ENCODE assay signal across 19 cellular contexts in genomic region chr4:25171451-25171850, GRCh38.
"Had no signal": no experiment of that assay in that cellular context is flagged by ENCODE, and none has a peak within 500 bp of the region (broad histone marks: within the 10 kb centered on the region; RNA-seq: fewer than 3 reads in every experiment).

No MANE protein-coding gene starts in this region.

- ATAC-seq: activated T-cell treated with anti-CD3 and anti-CD28 coated beads, Interleukin-2, amount 50 U/mL, for 4 hours; stimulated activated naive CD8-positive, alpha-beta T cell treated with anti-CD3 and anti-CD28 coated beads, Interleukin-15, Interleukin-2, amounts not matched to agents 100 U/mL and 50 U/mL, for 24 hours; WTC11 had no signal

- H3K36me3 ChIP-seq: cardiac muscle cell, sigmoid colon, tibial nerve, uterus had no signal

- H3K4me3 ChIP-seq: cardiac muscle cell, sigmoid colon, tibial nerve, uterus had no signal

- H3K27ac ChIP-seq: cardiac muscle cell, epithelial cell of prostate had no signal

- DNase-seq: activated CD8-positive, alpha-beta memory T cell treated with anti-CD3 and anti-CD28 coated beads, Interleukin-2, amount 50 U/mL, for 4 hours; activated effector memory CD4-positive, alpha-beta T cell treated with Interleukin-2 at 50 U/mL for 16 hours; activated naive CD4-positive, alpha-beta T cell treated with anti-CD3 and anti-CD28 coated beads for 36 hours; activated naive CD8-positive, alpha-beta T cell treated with anti-CD3 and anti-CD28 coated beads, Interleukin-2, amount 10 ng/mL, durations not matched to agents 7 days and 5 days; activated T-cell treated with anti-CD3 and anti-CD28 coated beads, Interleukin-2, amount 50 U/mL, for 4 hours; cortex of kidney; hypothalamus; naive B cell; occipital lobe; retina; sigmoid colon; stimulated activated CD4-positive, alpha-beta T cell treated with anti-CD3 and anti-CD28 coated beads, Interleukin-4, amount 100 ng/mL, for 4 hours; stimulated activated naive CD8-positive, alpha-beta T cell treated with anti-CD3 and anti-CD28 coated beads, Interleukin-15, Interleukin-2, amounts not matched to agents 100 U/mL and 50 U/mL, for 24 hours; T1000; uterus had no signal

- H3K27me3 ChIP-seq: cardiac muscle cell, sigmoid colon, tibial nerve, uterus had no signal

- H3K9me3 ChIP-seq: sigmoid colon, tibial nerve, uterus had no signal
